ENCODE assay signal across 8 cellular contexts in the genomic region with DNA sequence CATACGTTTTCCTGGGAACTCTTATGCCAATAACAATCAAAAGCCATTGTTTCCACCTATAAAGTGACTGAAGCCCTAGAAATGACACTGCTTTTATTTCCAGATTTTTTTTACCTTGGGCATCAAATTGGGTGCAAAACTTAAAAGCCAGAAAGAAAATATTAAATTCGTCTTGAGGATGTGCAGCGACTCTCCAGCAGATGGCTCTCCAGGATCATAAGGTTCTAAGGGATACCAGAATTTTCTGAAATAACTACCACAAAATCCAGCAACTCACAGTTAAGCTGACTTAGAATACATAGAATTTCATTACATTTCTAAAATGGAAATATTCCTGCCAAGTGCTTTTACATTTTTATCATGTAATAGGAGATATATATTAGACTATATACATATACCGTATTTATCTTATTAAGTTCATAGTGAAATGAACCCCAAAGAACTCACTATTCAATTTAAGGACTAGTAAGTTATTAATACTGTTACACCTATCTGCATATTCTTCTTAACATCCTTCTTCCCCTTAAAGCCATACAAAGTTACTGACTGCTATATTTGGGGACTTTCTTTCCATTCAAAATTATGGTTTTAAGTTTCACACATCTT. TPM values are rescaled to one million over a fixed set of nuclear protein-coding genes. Genes with fewer than 3 reads are reported as not detected.
DNase-seq lines count a peak whose midpoint lies in the region; ATAC-seq, FAIRE-seq and TF ChIP-seq lines count a peak whose summit lies in the region.

No MANE protein-coding gene starts in this region.

- peaks cover 34% of the 10 kb centered on the region for H3K27me3 ChIP-seq in BE2C
- H3K27me3 ChIP-seq in pancreas: no peaks in the 10 kb centered on the region

- intact Hi-C loops in activated CD4-positive, alpha-beta T cell treated with anti-CD3 and anti-CD28 coated beads, Interleukin-2, amount 10 ng/mL, durations not matched to agents 24 days and 14 days (cut with micrococcal nuclease): loop anchor here (1.0 kb wide), 3 partner anchors 58 to 289 kb away; no protein-coding TSS in a partner anchor
- intact Hi-C loops in pancreas (cut with DNase I): loop anchor here in 1 of 3 donors (5.0 to 10.0 kb wide), 2 partner anchors 59 to 257 kb away; no protein-coding TSS in a partner anchor

- no peaks in the 10 kb centered on the region for H3K36me3 Mint-ChIP-seq in activated CD4-positive, alpha-beta T cell treated with anti-CD3 and anti-CD28 coated beads, Interleukin-2, amount 10 ng/mL, durations not matched to agents 24 days and 14 days (ENCODE audit: low read depth)

- H3K9me3 ChIP-seq in BE2C (no peaks in the 10 kb centered on the region), pancreas (no peaks in the 10 kb centered on the region)

- peak; percentile 84 for TF ChIP-seq CTCF in BE2C (IDR thresholded peaks at IDR 0.05; ENCODE audit: low read depth, low read length)
- peak; percentile 83 for TF ChIP-seq CTCF in fibroblast of pulmonary artery (IDR thresholded peaks at IDR 0.05; ENCODE audit: low read length, missing control alignments)
- TF ChIP-seq CTCF in pancreas (IDR thresholded peaks at IDR 0.05): peak; percentile 8 to 56 (median 49)

- FAIRE-seq in GM18507 (lab: Jason Lieb, UNC) (peak; percentile 78), pancreas (lab: Jason Lieb, UNC) (peak; percentile 54)

- H3K4me3 ChIP-seq in BE2C (ENCODE audit: low read depth, low read length): no peak overlapping the region
- no peak overlapping the region for H3K4me3 ChIP-seq in fibroblast of pulmonary artery (replicated peaks; ENCODE audit: low read depth, low read length)
- no peak overlapping the region for H3K4me3 ChIP-seq in pancreas

- no peaks in the 10 kb centered on the region for H3K9me3 Mint-ChIP-seq in activated CD4-positive, alpha-beta T cell treated with anti-CD3 and anti-CD28 coated beads, Interleukin-2, amount 10 ng/mL, durations not matched to agents 24 days and 14 days

- WGBS in pancreas, 2 donors: 18 to 24% methylated on average over 4 of the region's 4 CpGs

- no peak overlapping the region for H3K27ac Mint-ChIP-seq in activated CD4-positive, alpha-beta T cell treated with anti-CD3 and anti-CD28 coated beads, Interleukin-2, amount 10 ng/mL, durations not matched to agents 24 days and 14 days

- ATAC-seq in pancreas: peak in 3 of 4 donors; percentile 72 to 82 (median 78)
- no peak for ATAC-seq in HG03571 (IDR thresholded peaks at IDR 0.05; ENCODE audit: unreplicated experiment)
- ATAC-seq in HG03097 (IDR thresholded peaks at IDR 0.05; ENCODE audit: low FRiP score, unreplicated experiment): no peak

- peaks cover 37% of the 10 kb centered on the region for H3K27me3 Mint-ChIP-seq in activated CD4-positive, alpha-beta T cell treated with anti-CD3 and anti-CD28 coated beads, Interleukin-2, amount 10 ng/mL, durations not matched to agents 24 days and 14 days

- H3K36me3 ChIP-seq in BE2C (no peaks in the 10 kb centered on the region), pancreas (no peaks in the 10 kb centered on the region)

- H3K4me3 Mint-ChIP-seq in activated CD4-positive, alpha-beta T cell treated with anti-CD3 and anti-CD28 coated beads, Interleukin-2, amount 10 ng/mL, durations not matched to agents 24 days and 14 days: no peak overlapping the region

- peak; percentile 38 for DNase-seq in BE2C
- no peak for DNase-seq in GM18507 (ENCODE audit: extremely low spot score, insufficient read length, low read depth)
- peak; percentile 53 for DNase-seq in NCI-H2196 (lab: John Stamatoyannopoulos, UW; ENCODE audit: unreplicated experiment)
- peak; percentile 75 for DNase-seq in activated CD4-positive, alpha-beta T cell treated with anti-CD3 and anti-CD28 coated beads, Interleukin-2, amount 10 ng/mL, durations not matched to agents 24 days and 14 days
- peak; percentile 86 for DNase-seq in fibroblast of pulmonary artery (ENCODE audit: low read depth)
- peak in 1 of 6 donors; percentile 45 for DNase-seq in pancreas

- H3K4me1 ChIP-seq in BE2C (no peaks in the 10 kb centered on the region), pancreas (no peaks in the 10 kb centered on the region)

- no peak overlapping the region for H3K27ac ChIP-seq in pancreas

- H3K4me1 Mint-ChIP-seq in activated CD4-positive, alpha-beta T cell treated with anti-CD3 and anti-CD28 coated beads, Interleukin-2, amount 10 ng/mL, durations not matched to agents 24 days and 14 days: peaks cover 3% of the 10 kb centered on the region

RNA-seq across cellular contexts. Expression of gene ARMH4, which starts 44.0 kb away (rescaled TPM):
- polyA plus RNA-seq in BE2C (2012; ENCODE audit: insufficient read depth, insufficient read length, low read depth): 0.79 TPM
- 0.12 TPM in 1 of 2 replicates, not detected in the other for total RNA-seq in activated CD4-positive, alpha-beta T cell treated with anti-CD3 and anti-CD28 coated beads, Interleukin-2, amount 10 ng/mL, durations not matched to agents 24 days and 14 days
- 1 to 10 TPM in 3 of 6 donors, under 1 TPM in 3; 0.32 to 2.7 (median 1.1) TPM for total RNA-seq in pancreas
- polyA plus RNA-seq in pancreas: under 1 TPM; 0.11 to 0.89 TPM

Comparison
In these comparisons a context has a peak if more than half of its experiments do, and no peak if none do; other contexts are left out.
1. ATAC-seq: peak in pancreas (3 of 4); none in HG03571 (single experiment) and HG03097 (single experiment).
2. Peak in every context shown above with its lines, with median percentiles within 50 percentile points of each other: CTCF ChIP-seq.